ENCODE assay signal across 24 cellular contexts in genomic region chr7:69657331-69657730, GRCh38. TPM values are rescaled to one million over a fixed set of nuclear protein-coding genes. Genes with fewer than 3 reads are reported as not detected.
DNase-seq lines count a peak whose midpoint lies in the region; ATAC-seq and TF ChIP-seq lines count a peak whose summit lies in the region.
"Had no signal": no experiment of that assay in that cellular context is flagged by ENCODE, and none has a peak within 500 bp of the region (broad histone marks: within the 10 kb centered on the region; RNA-seq: fewer than 3 reads in every experiment).

No MANE protein-coding gene starts in this region.

- H3K4me1 ChIP-seq in breast epithelium (peaks cover 5 to 22% of the 10 kb centered on the region in 2 donors), skeletal muscle tissue (ENCODE audit: control insufficient read depth in 3 of 3, insufficient read depth in 3 of 3, low read length in 3 of 3) (peaks cover 6 to 30% (median 14%) of the 10 kb centered on the region in 3 donors)

- H3K36me3 ChIP-seq in breast epithelium (no peaks in the 10 kb centered on the region), skeletal muscle tissue (ENCODE audit: control insufficient read depth in 3 of 3, insufficient read depth in 3 of 3, low read length in 3 of 3) (no peaks in the 10 kb centered on the region)
- H3K36me3 ChIP-seq: transverse colon had no signal

- intact Hi-C loops in breast epithelium (cut with DNase I; ENCODE audit: low total_unique reads) (no loop called here), MCF 10A (cut with micrococcal nuclease) (no loop called here)

- H3K27me3 Mint-ChIP-seq in MCF 10A (ENCODE audit: insufficient read depth, unreplicated experiment) = no peaks in the 10 kb centered on the region
- peaks cover 4% of the 10 kb centered on the region for H3K27me3 Mint-ChIP-seq in glutamatergic neuron (ENCODE audit: unreplicated experiment)
- H3K27me3 Mint-ChIP-seq: activated CD4-positive, alpha-beta T cell treated with anti-CD3 and anti-CD28 coated beads, Interleukin-2, amount 10 ng/mL, durations not matched to agents 24 days and 14 days; activated naive CD4-positive, alpha-beta T cell treated with anti-CD3 and anti-CD28 coated beads, Interleukin-2, amount 50 U/mL, for 24 hours; B cell had no signal

- no peak for DNase-seq in breast epithelium (ENCODE audit: low spot score in 2 of 2)
- no peak for DNase-seq in MCF 10A (ENCODE audit: unreplicated experiment)
- DNase-seq in NCI-H748 treated with DMSO at 0.1 percent for 48 hours (lab: John Stamatoyannopoulos, UW) = peak; percentile 63
- DNase-seq in glutamatergic neuron = no peak
- DNase-seq in NCI-H774 (lab: John Stamatoyannopoulos, UW) = no peak
- DNase-seq: activated CD4-positive, alpha-beta T cell treated with anti-CD3 and anti-CD28 coated beads, Interleukin-2, amount 10 ng/mL, durations not matched to agents 24 days and 14 days; aorta; cerebellar nuclear complex; DND-41; Karpas-422; NCI-H1048; NCI-H2081 treated with DMSO at 0.1 percent for 48 hours; NCI-H524 treated with DMSO at 0.1 percent for 48 hours; SHP77 treated with DMSO at 0.1 percent for 48 hours; stimulated activated CD8-positive, alpha-beta memory T cell treated with anti-CD3 and anti-CD28 coated beads, Interleukin-4, amount 100 ng/mL, for 48 hours; T-helper 1 cell; transverse colon had no signal

- H3K4me3 ChIP-seq in breast epithelium (peak overlapping the region in 1 of 3 donors; percentile 24), skeletal muscle tissue (ENCODE audit: low read length in 3 of 3) (no peak overlapping the region)
- H3K4me3 ChIP-seq: A549, transverse colon had no signal

- no peaks in the 10 kb centered on the region for H3K4me1 Mint-ChIP-seq in MCF 10A (ENCODE audit: insufficient read depth, unreplicated experiment)
- H3K4me1 Mint-ChIP-seq in glutamatergic neuron (ENCODE audit: low read depth, unreplicated experiment) = peaks cover 65% of the 10 kb centered on the region
- H3K4me1 Mint-ChIP-seq: activated CD4-positive, alpha-beta T cell treated with anti-CD3 and anti-CD28 coated beads, Interleukin-2, amount 10 ng/mL, durations not matched to agents 24 days and 14 days; activated naive CD4-positive, alpha-beta T cell treated with anti-CD3 and anti-CD28 coated beads, Interleukin-2, amount 50 U/mL, for 24 hours had no signal

- TF ChIP-seq CTCF in breast epithelium (IDR thresholded peaks at IDR 0.05) (no peak), MCF 10A (IDR thresholded peaks at IDR 0.05; ENCODE audit: unreplicated experiment) (no peak), glutamatergic neuron (IDR thresholded peaks at IDR 0.05; ENCODE audit: partially characterized antibody, unreplicated experiment) (no peak)

- H3K9ac ChIP-seq in skeletal muscle tissue (ENCODE audit: low read depth in 1 of 3, low read length in 3 of 3) = no peak overlapping the region

- BruUV-seq in MCF 10A (replicated peaks; lab: Mats Ljungman, UMichigan) = no TSS peak

- TF ChIP-seq POLR2A in breast epithelium (IDR thresholded peaks at IDR 0.05) = no peak

- H3K27ac Mint-ChIP-seq in MCF 10A (ENCODE audit: low read depth, unreplicated experiment) (no peak overlapping the region), glutamatergic neuron (ENCODE audit: unreplicated experiment) (peak overlapping the region; percentile 59)
- H3K27ac Mint-ChIP-seq: activated CD4-positive, alpha-beta T cell treated with anti-CD3 and anti-CD28 coated beads, Interleukin-2, amount 10 ng/mL, durations not matched to agents 24 days and 14 days; activated naive CD4-positive, alpha-beta T cell treated with anti-CD3 and anti-CD28 coated beads, Interleukin-2, amount 50 U/mL, for 24 hours; B cell had no signal

- H3K36me3 Mint-ChIP-seq in MCF 10A (ENCODE audit: insufficient read depth, unreplicated experiment) (no peaks in the 10 kb centered on the region), glutamatergic neuron (ENCODE audit: unreplicated experiment) (no peaks in the 10 kb centered on the region)
- H3K36me3 Mint-ChIP-seq: activated naive CD4-positive, alpha-beta T cell treated with anti-CD3 and anti-CD28 coated beads, Interleukin-2, amount 50 U/mL, for 24 hours had no signal

- peak overlapping the region; percentile 78 for H3K27ac ChIP-seq in breast epithelium
- H3K27ac ChIP-seq in skeletal muscle tissue (ENCODE audit: low read depth, low read length) = peak overlapping the region; percentile 8
- H3K27ac ChIP-seq: A549, epithelial cell of prostate, transverse colon had no signal

- POLR2A ChIA-PET in MCF 10A (lab: Yijun Ruan, JAX) = no interaction called here

- H3K9me3 Mint-ChIP-seq in MCF 10A (ENCODE audit: unreplicated experiment) (peaks cover 48% of the 10 kb centered on the region), glutamatergic neuron (ENCODE audit: unreplicated experiment) (peaks cover 5% of the 10 kb centered on the region)
- H3K9me3 Mint-ChIP-seq: activated CD4-positive, alpha-beta T cell treated with anti-CD3 and anti-CD28 coated beads, Interleukin-2, amount 10 ng/mL, durations not matched to agents 24 days and 14 days; activated naive CD4-positive, alpha-beta T cell treated with anti-CD3 and anti-CD28 coated beads, Interleukin-2, amount 50 U/mL, for 24 hours had no signal

- H3K4me3 Mint-ChIP-seq in MCF 10A (ENCODE audit: unreplicated experiment) (no peak overlapping the region), glutamatergic neuron (ENCODE audit: unreplicated experiment) (peak overlapping the region; percentile 9)
- H3K4me3 Mint-ChIP-seq: activated CD4-positive, alpha-beta T cell treated with anti-CD3 and anti-CD28 coated beads, Interleukin-2, amount 10 ng/mL, durations not matched to agents 24 days and 14 days; activated naive CD4-positive, alpha-beta T cell treated with anti-CD3 and anti-CD28 coated beads, Interleukin-2, amount 50 U/mL, for 24 hours; B cell had no signal

- CTCF ChIA-PET in MCF 10A (lab: Yijun Ruan, JAX) = no interaction called here

- H3K9me3 ChIP-seq in breast epithelium (no peaks in the 10 kb centered on the region), skeletal muscle tissue (ENCODE audit: control insufficient read depth in 3 of 3, low read length in 3 of 3) (no peaks in the 10 kb centered on the region)
- H3K9me3 ChIP-seq: A549, transverse colon had no signal

- ATAC-seq in HG02884 (IDR thresholded peaks at IDR 0.05; ENCODE audit: unreplicated experiment) = no peak
- no peak for ATAC-seq in GM21360 (IDR thresholded peaks at IDR 0.05; ENCODE audit: unreplicated experiment)
- ATAC-seq: A549 had no signal

- no peaks in the 10 kb centered on the region for H3K27me3 ChIP-seq in breast epithelium
- no peaks in the 10 kb centered on the region for H3K27me3 ChIP-seq in skeletal muscle tissue (ENCODE audit: control insufficient read depth in 3 of 3, insufficient read depth in 3 of 3, low read length in 3 of 3)
- H3K27me3 ChIP-seq: transverse colon had no signal

RNA-seq across cellular contexts. Expression of gene AUTS2, which starts 59.1 kb away (rescaled TPM):
- 10 to 100 TPM; 31.5 to 94.3 (median 81.3) TPM for total RNA-seq in breast epithelium
- total RNA-seq in MCF 10A (2022) = 1.3 and 1.8 TPM in 2 replicates
- total RNA-seq in glutamatergic neuron (ENCODE audit: unreplicated experiment) = 300 TPM
- total RNA-seq in skeletal muscle tissue = 43.3 TPM

Comparison
In these comparisons a context has a peak if more than half of its experiments do, and no peak if none do; other contexts are left out.
1. RNA of gene AUTS2, which starts 59.1 kb away (total RNA-seq): 300 TPM in glutamatergic neuron (single experiment), 31.5 to 94.3 TPM in breast epithelium and 43.3 TPM in skeletal muscle tissue (single experiment); 1.3 to 1.8 TPM in MCF 10A; every median in the first group is over 10 times any median in the second.